In genomic region chr1:101664726-101665125, GRCh38 we compare ENCODE assay signal across 29 cellular contexts.
"Had no signal": no experiment of that assay in that cellular context is flagged by ENCODE, and none has a peak within 500 bp of the region (broad histone marks: within the 10 kb centered on the region; RNA-seq: fewer than 3 reads in every experiment).

No MANE protein-coding gene starts in this region.

- H3K27me3 Mint-ChIP-seq: activated CD4-positive, alpha-beta memory T cell treated with anti-CD3 and anti-CD28 coated beads for 36 hours; activated CD4-positive, alpha-beta T cell treated with anti-CD3 and anti-CD28 coated beads for 36 hours; activated CD4-positive, alpha-beta T cell treated with anti-CD3 and anti-CD28 coated beads, Interleukin-2, amount 10 ng/mL, durations not matched to agents 24 days and 14 days; activated CD8-positive, alpha-beta memory T cell treated with anti-CD3 and anti-CD28 coated beads, Interleukin-2, amount 10 ng/mL, durations not matched to agents 7 days and 5 days; activated naive CD8-positive, alpha-beta T cell; central memory CD8-positive, alpha-beta T cell; dendritic cell treated with granulocyte-macrophage colony-stimulating factor and Interleukin-4, amounts not matched to agents 40 ng/mL and 50 ng/mL, for 4 days had no signal

- DNase-seq: activated CD4-positive, alpha-beta memory T cell treated with anti-CD3 and anti-CD28 coated beads for 36 hours; activated CD4-positive, alpha-beta T cell treated with anti-CD3 and anti-CD28 coated beads for 36 hours; activated CD4-positive, alpha-beta T cell treated with anti-CD3 and anti-CD28 coated beads, Interleukin-2, amount 10 ng/mL, durations not matched to agents 24 days and 14 days; activated CD4-positive, CD25-positive, alpha-beta regulatory T cell; activated CD4-positive, CD25-positive, alpha-beta regulatory T cell treated with anti-CD3 and anti-CD28 coated beads, Interleukin-2, amount 50 U/mL, for 72 hours; activated CD8-positive, alpha-beta memory T cell treated with anti-CD3 and anti-CD28 coated beads, Interleukin-2, amount 10 ng/mL, durations not matched to agents 7 days and 5 days; activated CD8-positive, alpha-beta memory T cell treated with anti-CD3 and anti-CD28 coated beads, Interleukin-2, amount 50 U/mL, for 4 hours; activated CD8-positive, alpha-beta T cell treated with anti-CD3 and anti-CD28 coated beads, Interleukin-2, amount 10 ng/mL, durations not matched to agents 7 days and 5 days; activated effector memory CD4-positive, alpha-beta T cell treated with anti-CD3 and anti-CD28 coated beads, Interleukin-2, amount 50 U/mL, for 16 hours; activated naive CD4-positive, alpha-beta T cell treated with anti-CD3 and anti-CD28 coated beads for 36 hours; activated T-cell treated with anti-CD3 and anti-CD28 coated beads, Interleukin-2, amount 50 U/mL, for 1 hour; activated T-cell treated with anti-CD3 and anti-CD28 coated beads, Interleukin-2, amount 50 U/mL, for 48 hours; amniotic stem cell; anterior cingulate cortex; brain microvascular endothelial cell; dorsolateral prefrontal cortex; effector memory CD4-positive, alpha-beta T cell; erythroblast; gastrocnemius medialis; glutamatergic neuron; T-helper 2 cell had no signal

- H3K9me3 ChIP-seq: gastrocnemius medialis had no signal

- H3K36me3 Mint-ChIP-seq: activated CD4-positive, alpha-beta memory T cell treated with anti-CD3 and anti-CD28 coated beads for 36 hours; activated CD8-positive, alpha-beta memory T cell treated with anti-CD3 and anti-CD28 coated beads, Interleukin-2, amount 10 ng/mL, durations not matched to agents 7 days and 5 days; activated naive CD8-positive, alpha-beta T cell had no signal

- H3K4me3 Mint-ChIP-seq: activated CD4-positive, alpha-beta memory T cell treated with anti-CD3 and anti-CD28 coated beads for 36 hours; activated CD4-positive, alpha-beta T cell treated with anti-CD3 and anti-CD28 coated beads for 36 hours; activated CD4-positive, alpha-beta T cell treated with anti-CD3 and anti-CD28 coated beads, Interleukin-2, amount 10 ng/mL, durations not matched to agents 24 days and 14 days; activated CD8-positive, alpha-beta memory T cell treated with anti-CD3 and anti-CD28 coated beads, Interleukin-2, amount 10 ng/mL, durations not matched to agents 7 days and 5 days; activated CD8-positive, alpha-beta T cell treated with anti-CD3 and anti-CD28 coated beads, Interleukin-2, amount 10 ng/mL, durations not matched to agents 7 days and 5 days; activated naive CD4-positive, alpha-beta T cell treated with anti-CD3 and anti-CD28 coated beads for 36 hours; activated naive CD8-positive, alpha-beta T cell; activated T-helper 1 cell treated with anti-CD3 and anti-CD28 coated beads, Interleukin-12 subunit alpha, Interleukin-12 subunit beta, Interleukin-2, Interleukin-4 antibody, amounts not matched to agents 30 ng/mL and 10 ng/mL and 1 ng/mL, durations not matched to agents 14 hours and 24 hours and 36 hours; central memory CD8-positive, alpha-beta T cell; dendritic cell treated with granulocyte-macrophage colony-stimulating factor and Interleukin-4, amounts not matched to agents 40 ng/mL and 50 ng/mL, for 4 days had no signal

- H3K4me3 ChIP-seq: coronary artery, dorsolateral prefrontal cortex, esophagus muscularis mucosa, gastrocnemius medialis had no signal

- H3K36me3 ChIP-seq: brain microvascular endothelial cell, esophagus muscularis mucosa, gastrocnemius medialis had no signal

- H3K27ac Mint-ChIP-seq: activated CD4-positive, alpha-beta memory T cell treated with anti-CD3 and anti-CD28 coated beads for 36 hours; activated CD4-positive, alpha-beta T cell treated with anti-CD3 and anti-CD28 coated beads for 36 hours; activated CD4-positive, alpha-beta T cell treated with anti-CD3 and anti-CD28 coated beads, Interleukin-2, amount 10 ng/mL, durations not matched to agents 24 days and 14 days; activated CD8-positive, alpha-beta memory T cell treated with anti-CD3 and anti-CD28 coated beads, Interleukin-2, amount 10 ng/mL, durations not matched to agents 7 days and 5 days; activated CD8-positive, alpha-beta T cell treated with anti-CD3 and anti-CD28 coated beads, Interleukin-2, amount 10 ng/mL, durations not matched to agents 7 days and 5 days; activated naive CD4-positive, alpha-beta T cell treated with anti-CD3 and anti-CD28 coated beads for 36 hours; activated naive CD8-positive, alpha-beta T cell; activated T-helper 1 cell treated with anti-CD3 and anti-CD28 coated beads, Interleukin-12 subunit alpha, Interleukin-12 subunit beta, Interleukin-2, Interleukin-4 antibody, amounts not matched to agents 30 ng/mL and 10 ng/mL and 1 ng/mL, durations not matched to agents 14 hours and 24 hours and 36 hours; activated T-helper 2 cell treated with anti-CD3 and anti-CD28 coated beads, Interferon-gamma antibody, Interleukin-2, Interleukin-4, amounts not matched to agents 10 μg/mL and 5 μg/mL and 100 μg/mL, durations not matched to agents 14 hours and 24 hours and 36 hours; dendritic cell treated with granulocyte-macrophage colony-stimulating factor and Interleukin-4, amounts not matched to agents 40 ng/mL and 50 ng/mL, for 4 days had no signal

- H3K4me1 ChIP-seq: esophagus muscularis mucosa, foreskin keratinocyte, gastrocnemius medialis had no signal

- H3K27ac ChIP-seq: brain microvascular endothelial cell, coronary artery, dorsolateral prefrontal cortex, esophagus muscularis mucosa, foreskin keratinocyte, gastrocnemius medialis had no signal

- H3K27me3 ChIP-seq: brain microvascular endothelial cell, dorsolateral prefrontal cortex, esophagus muscularis mucosa, foreskin keratinocyte, gastrocnemius medialis had no signal

- H3K4me1 Mint-ChIP-seq: activated CD4-positive, alpha-beta T cell treated with anti-CD3 and anti-CD28 coated beads for 36 hours; activated CD4-positive, alpha-beta T cell treated with anti-CD3 and anti-CD28 coated beads, Interleukin-2, amount 10 ng/mL, durations not matched to agents 24 days and 14 days; activated CD8-positive, alpha-beta memory T cell treated with anti-CD3 and anti-CD28 coated beads, Interleukin-2, amount 10 ng/mL, durations not matched to agents 7 days and 5 days; central memory CD8-positive, alpha-beta T cell had no signal

- ATAC-seq: activated CD4-positive, alpha-beta T cell treated with anti-CD3 and anti-CD28 coated beads for 36 hours; activated CD8-positive, alpha-beta memory T cell treated with anti-CD3 and anti-CD28 coated beads, Interleukin-2, amount 10 ng/mL, durations not matched to agents 7 days and 5 days; activated CD8-positive, alpha-beta T cell treated with anti-CD3 and anti-CD28 coated beads, Interleukin-2, amount 10 ng/mL, durations not matched to agents 7 days and 5 days; foreskin keratinocyte; gastrocnemius medialis had no signal
